Comparison of ENCODE assay signal across 8 cellular contexts in genomic region chr19:35748106-35749020, GRCh38. TPM values are rescaled to one million over a fixed set of nuclear protein-coding genes. Genes with fewer than 3 reads are reported as not detected.
DNase-seq lines count a peak whose midpoint lies in the region; ATAC-seq and TF ChIP-seq lines count a peak whose summit lies in the region.

Gene LIN37, plus strand, starts transcription at chr19:35748576. Its CDS starts 149 bp downstream, at chr19:35748725.

- peak within 1 kb of the TSS; percentile 72 for H3K4me3 ChIP-seq in RWPE2 (ENCODE audit: severe bottlenecking)

- TF ChIP-seq CTCF in RWPE2 (IDR thresholded peaks at IDR 0.05; ENCODE audit: poor library complexity, severe bottlenecking), result no peak
- no peak for TF ChIP-seq CTCF in natural killer cell (IDR thresholded peaks at IDR 0.05)

- H3K27ac ChIP-seq in RWPE2 (ENCODE audit: poor library complexity, severe bottlenecking), result no peak within 1 kb of the TSS

- H3K27ac Mint-ChIP-seq in natural killer cell, result peak within 1 kb of the TSS; percentile 92

- no peaks in the 10 kb centered on the region for H3K36me3 Mint-ChIP-seq in natural killer cell

- H3K4me1 Mint-ChIP-seq in natural killer cell, result peaks cover 33 to 47% of the 10 kb centered on the region in 2 donors

- peak within 1 kb of the TSS; percentile 97 for H3K4me3 Mint-ChIP-seq in natural killer cell

- H3K27me3 Mint-ChIP-seq in natural killer cell (ENCODE audit: low read depth in 2 of 2), result no peaks in the 10 kb centered on the region

- H3K27me3 ChIP-seq in RWPE2 (ENCODE audit: insufficient read depth, poor library complexity, severe bottlenecking), result no peaks in the 10 kb centered on the region

- DNase-seq in EH (ENCODE audit: low read depth) (peak; percentile 99), H4 (ENCODE audit: low spot score) (peak; percentile 100), LoVo (ENCODE audit: low spot score) (peak; percentile 99), RWPE2 (ENCODE audit: low spot score) (peak; percentile 98), fibroblast of peridontal ligament (ENCODE audit: extremely low read depth) (peak; percentile 100), natural killer cell (peak; percentile 97)
- DNase-seq in activated T-helper 9 cell treated with anti-CD3 and anti-CD28 coated beads, Interleukin-2, amount 50 U/mL, for 16 hours (ENCODE audit: low read depth), result peak; percentile 98
- DNase-seq in stimulated activated naive CD4-positive, alpha-beta T cell treated with Interleukin-2 at 50 U/mL for 16 hours (lab: John Stamatoyannopoulos, UW), result peak; percentile 99

- H3K4me1 ChIP-seq in RWPE2 (ENCODE audit: insufficient read depth, poor library complexity, severe bottlenecking), result no peaks in the 10 kb centered on the region

- H3K36me3 ChIP-seq in RWPE2 (ENCODE audit: low read depth), result no peaks in the 10 kb centered on the region

- no peaks in the 10 kb centered on the region for H3K9me3 ChIP-seq in RWPE2 (ENCODE audit: severe bottlenecking)

- intact Hi-C loops in natural killer cell (cut with micrococcal nuclease), result loop anchor here (1.0 to 10.0 kb wide), 5 partner anchors 10 to 369 kb away; partner anchors contain the start of genes HCST, NFKBID, PROSER3 and TBCB

- ATAC-seq in RWPE2 (ENCODE audit: low read depth), result peak; percentile 86
- ATAC-seq in natural killer cell, result peak; percentile 73 to 90 (median 77)

- H3K9me3 Mint-ChIP-seq in natural killer cell, result no peaks in the 10 kb centered on the region

RNA-seq across cellular contexts. Expression of gene LIN37, which starts in this region (rescaled TPM):
- 11.5 and 15.5 TPM in 2 replicates for total RNA-seq in H4 (2014; rRNA removed; shearing (Covaris generic))
- 10 to 100 TPM; 16.7 to 22.1 (median 18.2) TPM for total RNA-seq in natural killer cell
